ENCODE assay signal across 23 cellular contexts in genomic region chr5:66932446-66932845, GRCh38.
"Had no signal": no experiment of that assay in that cellular context is flagged by ENCODE, and none has a peak within 500 bp of the region (broad histone marks: within the 10 kb centered on the region; RNA-seq: fewer than 3 reads in every experiment).

No MANE protein-coding gene starts in this region.

- H3K36me3 ChIP-seq: colonic mucosa, lower lobe of right lung, prostate gland, right lobe of liver, spleen, stomach, upper lobe of left lung had no signal

- H3K4me3 ChIP-seq: colonic mucosa, lower lobe of right lung, prostate gland, right lobe of liver, spleen, stomach, testis, upper lobe of left lung had no signal

- H3K4me1 Mint-ChIP-seq: activated naive CD8-positive, alpha-beta T cell treated with anti-CD3 and anti-CD28 coated beads, Interleukin-2, amount 50 U/mL, for 24 hours; immature natural killer cell; neural crest cell; T-cell had no signal

- H3K4me1 ChIP-seq: colonic mucosa, lower lobe of right lung, prostate gland, right lobe of liver, spleen, stomach, testis, upper lobe of left lung had no signal

- H3K9me3 Mint-ChIP-seq: activated naive CD4-positive, alpha-beta T cell treated with anti-CD3 and anti-CD28 coated beads for 36 hours; activated naive CD8-positive, alpha-beta T cell treated with anti-CD3 and anti-CD28 coated beads, Interleukin-2, amount 50 U/mL, for 24 hours; activated T-helper 2 cell treated with anti-CD3 and anti-CD28 coated beads, Interferon-gamma antibody, Interleukin-2, Interleukin-4, amounts not matched to agents 10 μg/mL and 5 μg/mL and 100 μg/mL, durations not matched to agents 14 hours and 24 hours and 36 hours; immature natural killer cell; neural crest cell; T-cell had no signal

- H3K4me3 Mint-ChIP-seq: activated naive CD4-positive, alpha-beta T cell treated with anti-CD3 and anti-CD28 coated beads for 36 hours; activated naive CD8-positive, alpha-beta T cell treated with anti-CD3 and anti-CD28 coated beads, Interleukin-2, amount 50 U/mL, for 24 hours; immature natural killer cell; neural crest cell; T-cell had no signal

- H3K36me3 Mint-ChIP-seq: immature natural killer cell, T-cell had no signal

- H3K27ac Mint-ChIP-seq: activated naive CD4-positive, alpha-beta T cell treated with anti-CD3 and anti-CD28 coated beads for 36 hours; activated naive CD8-positive, alpha-beta T cell treated with anti-CD3 and anti-CD28 coated beads, Interleukin-2, amount 50 U/mL, for 24 hours; activated T-helper 2 cell treated with anti-CD3 and anti-CD28 coated beads, Interferon-gamma antibody, Interleukin-2, Interleukin-4, amounts not matched to agents 10 μg/mL and 5 μg/mL and 100 μg/mL, durations not matched to agents 14 hours and 24 hours and 36 hours; immature natural killer cell; T-cell had no signal

- H3K9me3 ChIP-seq: colonic mucosa, lower lobe of right lung, prostate gland, right lobe of liver, spleen, stomach, testis, upper lobe of left lung had no signal

- DNase-seq: activated CD4-positive, alpha-beta T cell treated with anti-CD3 and anti-CD28 coated beads, Interleukin-2, amount 50 U/mL, for 48 hours; activated CD4-positive, CD25-positive, alpha-beta regulatory T cell treated with anti-CD3 and anti-CD28 coated beads, Interleukin-2, amount 50 U/mL, for 72 hours; activated naive CD4-positive, alpha-beta T cell treated with anti-CD3 and anti-CD28 coated beads for 36 hours; activated naive CD8-positive, alpha-beta T cell treated with anti-CD3 and anti-CD28 coated beads, Interleukin-2, amount 50 U/mL, for 24 hours; activated T-cell treated with anti-CD3 and anti-CD28 coated beads, Interleukin-2, amount 50 U/mL, for 1 hour; caudate nucleus; colonic mucosa; effector CD4-positive, alpha-beta T cell; foreskin melanocyte; head of caudate nucleus; immature natural killer cell; left colon; lower lobe of right lung; right lobe of liver; spleen; stomach; T-cell; T1000; testis; upper lobe of left lung had no signal

- H3K27me3 ChIP-seq: colonic mucosa, right lobe of liver, spleen, stomach, testis, upper lobe of left lung had no signal

- H3K27ac ChIP-seq: colonic mucosa, lower lobe of right lung, prostate gland, right lobe of liver, spleen, stomach, testis, upper lobe of left lung had no signal
